In genomic region chr11:44709966-44710365, GRCh38 we compare ENCODE assay signal across 18 cellular contexts. TPM values are rescaled to one million over a fixed set of nuclear protein-coding genes. Genes with fewer than 3 reads are reported as not detected.
A peak's percentile ranks its signal among the peaks of the same experiment; 100 is the strongest.
DNase-seq lines count a peak whose midpoint lies in the region; TF ChIP-seq lines count a peak whose summit lies in the region.
"Had no signal": no experiment of that assay in that cellular context is flagged by ENCODE, and none has a peak within 500 bp of the region (broad histone marks: within the 10 kb centered on the region; RNA-seq: fewer than 3 reads in every experiment).

No MANE protein-coding gene starts in this region.

- no peak overlapping the region for H3K27ac ChIP-seq in mammary epithelial cell (ENCODE audit: insufficient read depth, low read depth, low read length)
- H3K27ac ChIP-seq in adrenal gland = no peak overlapping the region
- no peak overlapping the region for H3K27ac ChIP-seq in neural progenitor cell
- H3K27ac ChIP-seq: body of pancreas, esophagus squamous epithelium, SJSA1 had no signal

- no peaks in the 10 kb centered on the region for H3K79me2 ChIP-seq in mammary epithelial cell (ENCODE audit: insufficient read depth, low read length)
- H3K79me2 ChIP-seq in neural progenitor cell (ENCODE audit: low read depth) = no peaks in the 10 kb centered on the region

- POLR2A ChIA-PET in MCF 10A (lab: Yijun Ruan, JAX) = no interaction called here

- TF ChIP-seq CTCF in MCF 10A (IDR thresholded peaks at IDR 0.05; ENCODE audit: unreplicated experiment) = no peak
- TF ChIP-seq CTCF in mammary epithelial cell (conservative IDR thresholded peaks at IDR 0.05 in 1 of 2, IDR thresholded peaks at IDR 0.05 in 1 of 2; ENCODE audit: extremely low read depth in 1 of 2, insufficient read depth in 1 of 2, low read depth in 1 of 2, low read length in 2 of 2) = no peak
- TF ChIP-seq CTCF in adrenal gland (IDR thresholded peaks at IDR 0.05) = no peak
- no peak for TF ChIP-seq CTCF in neural progenitor cell (IDR thresholded peaks at IDR 0.05)

- 73% methylated on average over 3 of the region's 3 CpGs for WGBS in mammary epithelial cell (ENCODE audit: low coverage, missing lambda C conversion rate)
- WGBS in adrenal gland, 4 donors = 66 to 72% (median 70%) methylated on average over 3 of the region's 3 CpGs

- H3K4me2 ChIP-seq in mammary epithelial cell (ENCODE audit: insufficient read depth, low read depth, low read length) (no peak overlapping the region), neural progenitor cell (no peak overlapping the region)

- H3F3A ChIP-seq in neural progenitor cell (ENCODE audit: low read depth) = peaks cover 14% of the 10 kb centered on the region

- in situ Hi-C loops in mammary epithelial cell (cut with MboI; ENCODE audit: low sequenced_read_pairs in 2 of 2) = no loop called here

- no peak overlapping the region for H2AFZ ChIP-seq in mammary epithelial cell (ENCODE audit: low read depth, low read length)
- no peak overlapping the region for H2AFZ ChIP-seq in neural progenitor cell (replicated peaks)

- H3K4me1 ChIP-seq in mammary epithelial cell (ENCODE audit: insufficient read depth, low read length) (peaks cover 8% of the 10 kb centered on the region), adrenal gland (replicated peaks in 1 of 2) (peaks cover 0 to 11% of the 10 kb centered on the region in 2 donors), neural progenitor cell (peaks cover 21% of the 10 kb centered on the region)
- H3K4me1 ChIP-seq: body of pancreas, esophagus squamous epithelium had no signal

- H3K4me3 Mint-ChIP-seq in MCF 10A (ENCODE audit: unreplicated experiment) (no peak overlapping the region), neural progenitor cell (no peak overlapping the region)
- H3K4me3 Mint-ChIP-seq: activated CD4-positive, alpha-beta T cell treated with anti-CD3 and anti-CD28 coated beads, Interleukin-2, amount 10 ng/mL, durations not matched to agents 24 days and 14 days; activated naive CD4-positive, alpha-beta T cell treated with anti-CD3 and anti-CD28 coated beads, Interleukin-2, amount 10 ng/mL, durations not matched to agents 7 days and 5 days; CD8-positive, alpha-beta memory T cell; stimulated activated naive CD8-positive, alpha-beta T cell treated with anti-CD3 and anti-CD28 coated beads, Interleukin-15, amount 100 ng/mL, for 72 hours had no signal

- H3K4me3 ChIP-seq in mammary epithelial cell (replicated peaks in 1 of 3; ENCODE audit: insufficient read depth in 1 of 3, low read depth in 2 of 3, low read length in 3 of 3) (no peak overlapping the region), adrenal gland (no peak overlapping the region), neural progenitor cell (no peak overlapping the region)
- H3K4me3 ChIP-seq: body of pancreas, esophagus squamous epithelium, K562, SJSA1 had no signal

- no peaks in the 10 kb centered on the region for H3K36me3 ChIP-seq in mammary epithelial cell (ENCODE audit: insufficient read depth, low read length)
- no peaks in the 10 kb centered on the region for H3K36me3 ChIP-seq in adrenal gland (replicated peaks in 1 of 2)
- H3K36me3 ChIP-seq in neural progenitor cell = no peaks in the 10 kb centered on the region
- H3K36me3 ChIP-seq: esophagus squamous epithelium, SJSA1 had no signal

- H3K27ac Mint-ChIP-seq in MCF 10A (ENCODE audit: low read depth, unreplicated experiment) (no peak overlapping the region), neural progenitor cell (no peak overlapping the region)
- H3K27ac Mint-ChIP-seq: activated CD4-positive, alpha-beta T cell treated with anti-CD3 and anti-CD28 coated beads, Interleukin-2, amount 10 ng/mL, durations not matched to agents 24 days and 14 days; activated naive CD4-positive, alpha-beta T cell treated with anti-CD3 and anti-CD28 coated beads, Interleukin-2, amount 10 ng/mL, durations not matched to agents 7 days and 5 days; stimulated activated naive CD8-positive, alpha-beta T cell treated with anti-CD3 and anti-CD28 coated beads, Interleukin-15, amount 100 ng/mL, for 72 hours had no signal

- H3K9ac ChIP-seq in mammary epithelial cell (ENCODE audit: insufficient read depth, low read length) = no peak overlapping the region
- H3K9ac ChIP-seq in neural progenitor cell = no peak overlapping the region

- no peak for TF ChIP-seq POLR2A in adrenal gland (IDR thresholded peaks at IDR 0.05)

- H3K27me3 Mint-ChIP-seq in MCF 10A (ENCODE audit: insufficient read depth, unreplicated experiment) = no peaks in the 10 kb centered on the region
- H3K27me3 Mint-ChIP-seq in neural progenitor cell (ENCODE audit: insufficient read depth, low read depth) = peaks cover 27% of the 10 kb centered on the region

- BruUV-seq in MCF 10A (replicated peaks; lab: Mats Ljungman, UMichigan) = no TSS peak
- no TSS peak for BruUV-seq in mammary epithelial cell (replicated peaks; lab: Mats Ljungman, UMichigan)

- CTCF ChIA-PET in MCF 10A (lab: Yijun Ruan, JAX) = interaction anchor here (0.7 to 2.4 kb wide), 4 partner anchors 22 to 588 kb away, joined by 3 to 6 read pairs (median 4); no protein-coding TSS in a partner anchor
- CTCF ChIA-PET in mammary epithelial cell (lab: Charles Lee; ENCODE audit: low non-redundant PET) = no interaction called here

- H4K20me1 ChIP-seq in mammary epithelial cell (ENCODE audit: insufficient read depth, low read length) (no peaks in the 10 kb centered on the region), neural progenitor cell (ENCODE audit: low read depth) (no peaks in the 10 kb centered on the region)

- H3K36me3 Mint-ChIP-seq in MCF 10A (ENCODE audit: insufficient read depth, unreplicated experiment) (no peaks in the 10 kb centered on the region), neural progenitor cell (no peaks in the 10 kb centered on the region)

- H3K27me3 ChIP-seq in mammary epithelial cell (ENCODE audit: insufficient read depth, low read length) (peaks cover 3% of the 10 kb centered on the region), adrenal gland (no peaks in the 10 kb centered on the region), neural progenitor cell (no peaks in the 10 kb centered on the region)
- H3K27me3 ChIP-seq: body of pancreas, SJSA1 had no signal

- intact Hi-C loops in MCF 10A (cut with micrococcal nuclease) = no loop called here
- intact Hi-C loops in mammary epithelial cell (cut with micrococcal nuclease) = no loop called here
- intact Hi-C loops in adrenal gland (cut with DNase I) = no loop called here

- H3K4me1 Mint-ChIP-seq in MCF 10A (ENCODE audit: insufficient read depth, unreplicated experiment) (peaks cover 16% of the 10 kb centered on the region), neural progenitor cell (peaks cover 53% of the 10 kb centered on the region)

- H3K9me3 ChIP-seq in mammary epithelial cell (replicated peaks; ENCODE audit: insufficient read depth, low read length) (no peaks in the 10 kb centered on the region), adrenal gland (replicated peaks in 1 of 3) (no peaks in the 10 kb centered on the region), neural progenitor cell (ENCODE audit: low read depth) (no peaks in the 10 kb centered on the region)
- H3K9me3 ChIP-seq: body of pancreas, SJSA1 had no signal

- dilution Hi-C loops in mammary epithelial cell (cut with HindIII; ENCODE audit: low sequenced_read_pairs) = loop anchor here (10.0 kb wide), 1 partner anchor 85 kb away; no protein-coding TSS in a partner anchor

- H3K9me3 Mint-ChIP-seq in MCF 10A (ENCODE audit: unreplicated experiment) = no peaks in the 10 kb centered on the region
- H3K9me3 Mint-ChIP-seq in neural progenitor cell = peaks cover 5% of the 10 kb centered on the region

- peak; percentile 96 for DNase-seq in MCF 10A (ENCODE audit: unreplicated experiment)
- DNase-seq in mammary epithelial cell = no peak
- peak in 4 of 7 donors; percentile 30 to 56 (median 42) for DNase-seq in adrenal gland
- DNase-seq in inferior parietal cortex (ENCODE audit: extremely low spot score) = peak; percentile 27
- peak; percentile 51 for DNase-seq in superior temporal gyrus (ENCODE audit: extremely low spot score)
- DNase-seq in stimulated activated CD4-positive, alpha-beta T cell treated with anti-CD3 and anti-CD28 coated beads, Interleukin-12 subunit alpha, Interleukin-12 subunit beta, amount 100 ng/mL, for 4 hours = no peak
- no peak for DNase-seq in C1 segment of cervical spinal cord (lab: John Stamatoyannopoulos, UW)
- DNase-seq in neural progenitor cell (ENCODE audit: low spot score) = no peak
- DNase-seq: activated CD4-positive, alpha-beta T cell treated with anti-CD3 and anti-CD28 coated beads, Interleukin-2, amount 10 ng/mL, durations not matched to agents 24 days and 14 days; activated naive CD4-positive, alpha-beta T cell treated with anti-CD3 and anti-CD28 coated beads, Interleukin-2, amount 10 ng/mL, durations not matched to agents 7 days and 5 days; activated T-cell treated with anti-CD3 and anti-CD28 coated beads, Interleukin-2, amount 50 U/mL, for 1 hour; body of pancreas; CD8-positive, alpha-beta memory T cell; esophagus squamous epithelium; NCI-H1105 treated with DMSO at 0.1 percent for 48 hours; stimulated activated naive CD8-positive, alpha-beta T cell treated with anti-CD3 and anti-CD28 coated beads, Interleukin-15, amount 100 ng/mL, for 72 hours had no signal

RNA-seq across cellular contexts. Expression of gene TSPAN18, which starts 16.8 kb away (rescaled TPM):
- 0.47 and 0.77 TPM in 2 replicates for total RNA-seq in MCF 10A (2022)
- total RNA-seq in mammary epithelial cell = not detected
- polyA plus RNA-seq in mammary epithelial cell = 0.08 TPM
- polyA minus RNA-seq in mammary epithelial cell = 5.0 TPM
- 100 to 1,000 TPM in 4 of 8 donors, 10 to 100 TPM in 4; 37.4 to 168 (median 78.8) TPM for total RNA-seq in adrenal gland
- polyA plus RNA-seq in adrenal gland = 100 to 1,000 TPM in 1 of 3 donors, 10 to 100 TPM in 2; 24.5 to 130 (median 33.3) TPM
- 16.5 and 33.0 TPM in 2 replicates for total RNA-seq in neural progenitor cell (ENCODE audit: low replicate concordance)

Comparison
In these comparisons a context has a peak if more than half of its experiments do, and no peak if none do; other contexts are left out.
1. DNase-seq: peak in MCF 10A (single experiment), adrenal gland (4 of 7), inferior parietal cortex (single experiment) and superior temporal gyrus (single experiment); none in mammary epithelial cell (single experiment), stimulated activated CD4-positive, alpha-beta T cell treated with anti-CD3 and anti-CD28 coated beads, Interleukin-12 subunit alpha, Interleukin-12 subunit beta, amount 100 ng/mL, for 4 hours (single experiment), C1 segment of cervical spinal cord (0 of 14) and neural progenitor cell (single experiment).